In genomic region chr11:123062892-123063395, GRCh38 we compare ENCODE assay signal across 8 cellular contexts. TPM values are rescaled to one million over a fixed set of nuclear protein-coding genes. Genes with fewer than 3 reads are reported as not detected.
DNase-seq lines count a peak whose midpoint lies in the region; ATAC-seq and TF ChIP-seq lines count a peak whose summit lies in the region.

No MANE protein-coding gene starts in this region.

- no peaks in the 10 kb centered on the region for H3K27me3 ChIP-seq in HUES64 (ENCODE audit: insufficient read depth, low read length)

- peak overlapping the region; percentile 100 for H3K27ac ChIP-seq in HUES64 (ENCODE audit: low read depth, low read length)

- CTCF ChIA-PET in activated CD8-positive, alpha-beta T cell treated with anti-CD3 and anti-CD28 coated beads for 36 hours (lab: Charles Lee), result interaction anchor here (0.9 to 3.5 kb wide), 2 partner anchors 9 to 209 kb away, joined by 3 to 14 read pairs; no protein-coding TSS in a partner anchor

- DNase-seq in NCI-H2029 treated with DMSO at 0.1 percent for 48 hours (lab: John Stamatoyannopoulos, UW) (peak; percentile 59), NCI-H2029 (lab: John Stamatoyannopoulos, UW) (no peak), left cardiac atrium (no peak), retinal pigment epithelial cell (ENCODE audit: low read depth) (no peak)
- DNase-seq in activated CD8-positive, alpha-beta T cell treated with anti-CD3 and anti-CD28 coated beads for 36 hours, result no peak
- no peak for DNase-seq in activated effector memory CD4-positive, alpha-beta T cell treated with anti-CD3 and anti-CD28 coated beads, Interleukin-2, amount 50 U/mL, for 16 hours

- H3K36me3 ChIP-seq in HUES64 (ENCODE audit: insufficient read depth, low read length), result peaks cover 34% of the 10 kb centered on the region

- H3K4me3 ChIP-seq in HUES64 (ENCODE audit: low read length) (peak overlapping the region; percentile 92), retinal pigment epithelial cell (ENCODE audit: low read length) (peak overlapping the region; percentile 88)

- TF ChIP-seq CTCF in activated CD8-positive, alpha-beta T cell treated with anti-CD3 and anti-CD28 coated beads for 36 hours (IDR thresholded peaks at IDR 0.05), result no peak
- no peak for TF ChIP-seq CTCF in retinal pigment epithelial cell (conservative IDR thresholded peaks at IDR 0.05; ENCODE audit: low read depth, low read length)

- WGBS in HUES64, result 2% methylated on average over 29 of the region's 29 CpGs

- peak overlapping the region; percentile 100 for H3K9ac ChIP-seq in HUES64 (ENCODE audit: low read depth, low read length)

- no peaks in the 10 kb centered on the region for H3K9me3 ChIP-seq in HUES64 (ENCODE audit: insufficient read depth, low read depth, low read length)

- peak overlapping the region; percentile 99 for H3K27ac Mint-ChIP-seq in activated CD8-positive, alpha-beta T cell treated with anti-CD3 and anti-CD28 coated beads for 36 hours

- peak; percentile 0 for ATAC-seq in activated CD8-positive, alpha-beta T cell treated with anti-CD3 and anti-CD28 coated beads for 36 hours
- peak; percentile 13 to 27 for ATAC-seq in left cardiac atrium
- no peak for ATAC-seq in HG02938 (IDR thresholded peaks at IDR 0.05; ENCODE audit: unreplicated experiment)

- intact Hi-C loops in activated CD8-positive, alpha-beta T cell treated with anti-CD3 and anti-CD28 coated beads for 36 hours (cut with micrococcal nuclease), result no loop called here
- intact Hi-C loops in left cardiac atrium (cut with DNase I), result no loop called here

- peaks cover 55% of the 10 kb centered on the region for H3K36me3 Mint-ChIP-seq in activated CD8-positive, alpha-beta T cell treated with anti-CD3 and anti-CD28 coated beads for 36 hours (ENCODE audit: low read depth)

- H3K27me3 Mint-ChIP-seq in activated CD8-positive, alpha-beta T cell treated with anti-CD3 and anti-CD28 coated beads for 36 hours, result no peaks in the 10 kb centered on the region

- POLR2A ChIA-PET in activated CD8-positive, alpha-beta T cell treated with anti-CD3 and anti-CD28 coated beads for 36 hours (lab: Charles Lee), result interaction anchor here (1.0 to 12.2 kb wide), 15 partner anchors 3 to 319 kb away, joined by 3 to 178 read pairs (median 5); partner anchors contain the start of genes CRTAM and HSPA8

- peak overlapping the region; percentile 97 for H3K4me3 Mint-ChIP-seq in activated CD8-positive, alpha-beta T cell treated with anti-CD3 and anti-CD28 coated beads for 36 hours

- H3K9me3 Mint-ChIP-seq in activated CD8-positive, alpha-beta T cell treated with anti-CD3 and anti-CD28 coated beads for 36 hours, result no peaks in the 10 kb centered on the region

- H3K4me1 Mint-ChIP-seq in activated CD8-positive, alpha-beta T cell treated with anti-CD3 and anti-CD28 coated beads for 36 hours (ENCODE audit: low read depth), result peaks cover 26% of the 10 kb centered on the region

- peaks cover 9% of the 10 kb centered on the region for H3K4me1 ChIP-seq in HUES64 (ENCODE audit: insufficient read depth, low read length)

RNA-seq across cellular contexts. Expression of gene HSPA8, which starts 1.0 kb away (rescaled TPM):
- 2,137 TPM for polyA plus RNA-seq in HUES64 (2013, experiment 1 of 2)
- 1,461 TPM for polyA plus RNA-seq in HUES64 (2013, experiment 2 of 2)
- 1,000 to 10,000 TPM; 2,808 to 2,816 TPM for total RNA-seq in activated CD8-positive, alpha-beta T cell treated with anti-CD3 and anti-CD28 coated beads for 36 hours
- 100 to 1,000 TPM; 807 to 922 TPM for total RNA-seq in left cardiac atrium
